Comparison of ENCODE assay signal across 2 cellular contexts in genomic region chr10:70321897-70322890, GRCh38.
TF ChIP-seq lines count a peak whose summit lies in the region.

No MANE protein-coding gene starts in this region.

TF ChIP-seq in HEK293, 187 proteins besides CTCF, POLR2A, EP300 and RAD21:
- peak; percentile 53; the same call in 1 of the 2 replicates for TF ChIP-seq EGR2 (tag by site-specific recombination; IDR thresholded peaks at IDR 0.05; ENCODE audit: low read depth)
- no peak for TF ChIP-seq OSR2 (tag by site-specific recombination; IDR thresholded peaks at IDR 0.05)
- peak; percentile 63; the same call in 1 of the 2 replicates for TF ChIP-seq ZNF677 (tag by site-specific recombination; IDR thresholded peaks at IDR 0.05)

TF ChIP-seq in K562, 482 proteins besides CTCF, POLR2A, EP300 and RAD21 (continues in another document):
- no peak for TF ChIP-seq HDAC6 (IDR thresholded peaks at IDR 0.05; ENCODE audit: low read depth, low read length)
- TF ChIP-seq ZNF830 (CRISPR knock-in tag; IDR thresholded peaks at IDR 0.05), result no peak
- TF ChIP-seq NCOR1 (IDR thresholded peaks at IDR 0.05), result peak; percentile 64
- no peak for TF ChIP-seq CREBBP (IDR thresholded peaks at IDR 0.05; ENCODE audit: low read depth, low read length)
- no peak for TF ChIP-seq STAT5A (IDR thresholded peaks at IDR 0.05; ENCODE audit: borderline replicate concordance, low read length)
- TF ChIP-seq ZNF253 (CRISPR knock-in tag; conservative IDR thresholded peaks at IDR 0.05), result no peak
- TF ChIP-seq ADNP (tag; IDR thresholded peaks at IDR 0.05), result no peak
- TF ChIP-seq ZNF639 (CRISPR knock-in tag; conservative IDR thresholded peaks at IDR 0.05 in 1 of 2, IDR thresholded peaks at IDR 0.05 in 1 of 2), result peak in 1 of 2 experiments; percentile 79; a peak in 1 of 4 replicates
- TF ChIP-seq MIER1 (IDR thresholded peaks at IDR 0.05; ENCODE audit: low read depth), result no peak
- no peak for TF ChIP-seq ARID4B (CRISPR knock-in tag; IDR thresholded peaks at IDR 0.05)
- no peak for TF ChIP-seq SMAD2 (IDR thresholded peaks at IDR 0.05; ENCODE audit: low read depth, low read length)
- TF ChIP-seq VEZF1 (CRISPR knock-in tag; IDR thresholded peaks at IDR 0.05), result peak; percentile 60; the same call in 1 of the 2 replicates
- peak; percentile 62 for TF ChIP-seq SOX6 (IDR thresholded peaks at IDR 0.05)
- TF ChIP-seq TEAD1 (CRISPR knock-in tag; IDR thresholded peaks at IDR 0.05), result peak in 1 of 2 experiments; percentile 20; a peak in 1 of 4 replicates
- peak; percentile 65 for TF ChIP-seq GATA2 (CRISPR knock-in tag; IDR thresholded peaks at IDR 0.05)
- peak; percentile 43; the same call in 1 of the 2 replicates for TF ChIP-seq TFAP4 (CRISPR knock-in tag; IDR thresholded peaks at IDR 0.05; ENCODE audit: borderline replicate concordance)
- no peak for TF ChIP-seq ZNF696 (CRISPR knock-in tag; conservative IDR thresholded peaks at IDR 0.05)
- no peak for TF ChIP-seq CREB1 (IDR thresholded peaks at IDR 0.05)
- no peak for TF ChIP-seq CREB1 (CRISPR knock-in tag; IDR thresholded peaks at IDR 0.05)
- TF ChIP-seq NFIX (CRISPR knock-in tag; IDR thresholded peaks at IDR 0.05; ENCODE audit: low read depth), result no peak
- no peak for TF ChIP-seq GTF2F1 (IDR thresholded peaks at IDR 0.05; ENCODE audit: low read depth, low read length)
- no peak for TF ChIP-seq LARP7 (IDR thresholded peaks at IDR 0.05)
- TF ChIP-seq BHLHE40 (IDR thresholded peaks at IDR 0.05; ENCODE audit: low read length), result 0 out of 2 replicates have a peak, but pooled peaks have one; percentile 17
- TF ChIP-seq YY1 (IDR thresholded peaks at IDR 0.05; ENCODE audit: borderline replicate concordance in 1 of 3, control insufficient read depth in 1 of 3, extremely low read depth in 1 of 3, insufficient read depth in 3 of 3, insufficient read length in 1 of 3, insufficient replicate concordance in 2 of 3, low read depth in 1 of 3, low read length in 2 of 3), result no peak
- no peak for TF ChIP-seq RUNX1 (IDR thresholded peaks at IDR 0.05; ENCODE audit: low read depth)
- TF ChIP-seq ELK3 (CRISPR knock-in tag; IDR thresholded peaks at IDR 0.05), result no peak
- TF ChIP-seq BRD4 (IDR thresholded peaks at IDR 0.05), result no peak
- TF ChIP-seq NFIC (IDR thresholded peaks at IDR 0.05), result peak; percentile 92
- TF ChIP-seq ZBTB40 (IDR thresholded peaks at IDR 0.05), result no peak
- no peak for TF ChIP-seq ZBTB40 (CRISPR knock-in tag; IDR thresholded peaks at IDR 0.05)
- TF ChIP-seq ZMIZ1 (IDR thresholded peaks at IDR 0.05; ENCODE audit: low read depth in 2 of 2, low read length in 2 of 2), result 0 out of 4 replicates have a peak, but pooled peaks of 1 of the 2 experiments have one; percentile 41
- TF ChIP-seq DPF2 (IDR thresholded peaks at IDR 0.05), result peak; percentile 54; the same call in 1 of the 2 replicates
- peak; percentile 46; the same call in 1 of the 2 replicates for TF ChIP-seq SMARCA4 (IDR thresholded peaks at IDR 0.05)
- peak; percentile 83 for TF ChIP-seq ARID1B (IDR thresholded peaks at IDR 0.05)
- TF ChIP-seq ZC3H8 (IDR thresholded peaks at IDR 0.05), result no peak
- TF ChIP-seq ESRRB (CRISPR knock-in tag; IDR thresholded peaks at IDR 0.05; ENCODE audit: borderline replicate concordance), result no peak
- peak; percentile 63 for TF ChIP-seq MTA2 (IDR thresholded peaks at IDR 0.05; ENCODE audit: low read depth)
